ENCODE assay signal across 1 cellular context in the genomic region with DNA sequence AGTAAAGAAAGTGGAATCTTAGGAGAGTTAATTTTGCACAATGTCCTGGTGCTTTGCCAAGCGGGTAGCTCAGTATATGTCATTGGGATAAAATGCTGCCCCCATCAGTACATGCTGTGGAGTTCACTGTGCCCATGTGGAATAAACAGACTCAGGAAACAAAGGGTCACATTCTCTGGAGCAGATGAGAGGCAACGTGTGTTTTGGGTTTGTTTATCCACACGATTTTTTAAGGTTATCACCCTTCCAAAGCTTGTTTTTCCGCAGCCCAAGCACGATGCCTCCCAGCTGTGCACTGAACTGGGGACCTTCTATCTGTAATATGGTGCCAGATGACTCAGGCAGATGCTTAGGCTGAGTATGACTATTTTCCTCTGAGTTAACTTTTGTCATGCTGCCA.
TF ChIP-seq lines count a peak whose summit lies in the region.

No MANE protein-coding gene starts in this region.

TF ChIP-seq in WTC11, 78 proteins besides CTCF, POLR2A, EP300 and RAD21 (continued from another document):
- TF ChIP-seq, protein P1, sequence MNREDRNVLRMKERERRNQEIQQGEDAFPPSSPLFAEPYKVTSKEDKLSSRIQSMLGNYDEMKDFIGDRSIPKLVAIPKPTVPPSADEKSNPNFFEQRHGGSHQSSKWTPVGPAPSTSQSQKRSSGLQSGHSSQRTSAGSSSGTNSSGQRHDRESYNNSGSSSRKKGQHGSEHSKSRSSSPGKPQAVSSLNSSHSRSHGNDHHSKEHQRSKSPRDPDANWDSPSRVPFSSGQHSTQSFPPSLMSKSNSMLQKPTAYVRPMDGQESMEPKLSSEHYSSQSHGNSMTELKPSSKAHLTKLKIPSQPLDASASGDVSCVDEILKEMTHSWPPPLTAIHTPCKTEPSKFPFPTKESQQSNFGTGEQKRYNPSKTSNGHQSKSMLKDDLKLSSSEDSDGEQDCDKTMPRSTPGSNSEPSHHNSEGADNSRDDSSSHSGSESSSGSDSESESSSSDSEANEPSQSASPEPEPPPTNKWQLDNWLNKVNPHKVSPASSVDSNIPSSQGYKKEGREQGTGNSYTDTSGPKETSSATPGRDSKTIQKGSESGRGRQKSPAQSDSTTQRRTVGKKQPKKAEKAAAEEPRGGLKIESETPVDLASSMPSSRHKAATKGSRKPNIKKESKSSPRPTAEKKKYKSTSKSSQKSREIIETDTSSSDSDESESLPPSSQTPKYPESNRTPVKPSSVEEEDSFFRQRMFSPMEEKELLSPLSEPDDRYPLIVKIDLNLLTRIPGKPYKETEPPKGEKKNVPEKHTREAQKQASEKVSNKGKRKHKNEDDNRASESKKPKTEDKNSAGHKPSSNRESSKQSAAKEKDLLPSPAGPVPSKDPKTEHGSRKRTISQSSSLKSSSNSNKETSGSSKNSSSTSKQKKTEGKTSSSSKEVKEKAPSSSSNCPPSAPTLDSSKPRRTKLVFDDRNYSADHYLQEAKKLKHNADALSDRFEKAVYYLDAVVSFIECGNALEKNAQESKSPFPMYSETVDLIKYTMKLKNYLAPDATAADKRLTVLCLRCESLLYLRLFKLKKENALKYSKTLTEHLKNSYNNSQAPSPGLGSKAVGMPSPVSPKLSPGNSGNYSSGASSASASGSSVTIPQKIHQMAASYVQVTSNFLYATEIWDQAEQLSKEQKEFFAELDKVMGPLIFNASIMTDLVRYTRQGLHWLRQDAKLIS (CRISPR knock-in tag; IDR thresholded peaks at IDR 0.05; ENCODE audit: borderline replicate concordance), result no peak
- TF ChIP-seq, protein P2, sequence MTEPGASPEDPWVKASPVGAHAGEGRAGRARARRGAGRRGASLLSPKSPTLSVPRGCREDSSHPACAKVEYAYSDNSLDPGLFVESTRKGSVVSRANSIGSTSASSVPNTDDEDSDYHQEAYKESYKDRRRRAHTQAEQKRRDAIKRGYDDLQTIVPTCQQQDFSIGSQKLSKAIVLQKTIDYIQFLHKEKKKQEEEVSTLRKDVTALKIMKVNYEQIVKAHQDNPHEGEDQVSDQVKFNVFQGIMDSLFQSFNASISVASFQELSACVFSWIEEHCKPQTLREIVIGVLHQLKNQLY (CRISPR knock-in tag; IDR thresholded peaks at IDR 0.05), result no peak
- TF ChIP-seq, protein P3, sequence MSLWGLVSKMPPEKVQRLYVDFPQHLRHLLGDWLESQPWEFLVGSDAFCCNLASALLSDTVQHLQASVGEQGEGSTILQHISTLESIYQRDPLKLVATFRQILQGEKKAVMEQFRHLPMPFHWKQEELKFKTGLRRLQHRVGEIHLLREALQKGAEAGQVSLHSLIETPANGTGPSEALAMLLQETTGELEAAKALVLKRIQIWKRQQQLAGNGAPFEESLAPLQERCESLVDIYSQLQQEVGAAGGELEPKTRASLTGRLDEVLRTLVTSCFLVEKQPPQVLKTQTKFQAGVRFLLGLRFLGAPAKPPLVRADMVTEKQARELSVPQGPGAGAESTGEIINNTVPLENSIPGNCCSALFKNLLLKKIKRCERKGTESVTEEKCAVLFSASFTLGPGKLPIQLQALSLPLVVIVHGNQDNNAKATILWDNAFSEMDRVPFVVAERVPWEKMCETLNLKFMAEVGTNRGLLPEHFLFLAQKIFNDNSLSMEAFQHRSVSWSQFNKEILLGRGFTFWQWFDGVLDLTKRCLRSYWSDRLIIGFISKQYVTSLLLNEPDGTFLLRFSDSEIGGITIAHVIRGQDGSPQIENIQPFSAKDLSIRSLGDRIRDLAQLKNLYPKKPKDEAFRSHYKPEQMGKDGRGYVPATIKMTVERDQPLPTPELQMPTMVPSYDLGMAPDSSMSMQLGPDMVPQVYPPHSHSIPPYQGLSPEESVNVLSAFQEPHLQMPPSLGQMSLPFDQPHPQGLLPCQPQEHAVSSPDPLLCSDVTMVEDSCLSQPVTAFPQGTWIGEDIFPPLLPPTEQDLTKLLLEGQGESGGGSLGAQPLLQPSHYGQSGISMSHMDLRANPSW (CRISPR knock-in tag; conservative IDR thresholded peaks at IDR 0.05; ENCODE audit: low read depth), result no peak
- TF ChIP-seq HMGA2 (CRISPR knock-in tag; IDR thresholded peaks at IDR 0.05), result no peak
- no peak for TF ChIP-seq CBFB (CRISPR knock-in tag; IDR thresholded peaks at IDR 0.05; ENCODE audit: low read depth)
- no peak for TF ChIP-seq ZNF232 (CRISPR knock-in tag; IDR thresholded peaks at IDR 0.05)
- TF ChIP-seq, protein P4, sequence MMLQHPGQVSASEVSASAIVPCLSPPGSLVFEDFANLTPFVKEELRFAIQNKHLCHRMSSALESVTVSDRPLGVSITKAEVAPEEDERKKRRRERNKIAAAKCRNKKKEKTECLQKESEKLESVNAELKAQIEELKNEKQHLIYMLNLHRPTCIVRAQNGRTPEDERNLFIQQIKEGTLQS (CRISPR knock-in tag; conservative IDR thresholded peaks at IDR 0.05), result no peak
- TF ChIP-seq, protein P5, sequence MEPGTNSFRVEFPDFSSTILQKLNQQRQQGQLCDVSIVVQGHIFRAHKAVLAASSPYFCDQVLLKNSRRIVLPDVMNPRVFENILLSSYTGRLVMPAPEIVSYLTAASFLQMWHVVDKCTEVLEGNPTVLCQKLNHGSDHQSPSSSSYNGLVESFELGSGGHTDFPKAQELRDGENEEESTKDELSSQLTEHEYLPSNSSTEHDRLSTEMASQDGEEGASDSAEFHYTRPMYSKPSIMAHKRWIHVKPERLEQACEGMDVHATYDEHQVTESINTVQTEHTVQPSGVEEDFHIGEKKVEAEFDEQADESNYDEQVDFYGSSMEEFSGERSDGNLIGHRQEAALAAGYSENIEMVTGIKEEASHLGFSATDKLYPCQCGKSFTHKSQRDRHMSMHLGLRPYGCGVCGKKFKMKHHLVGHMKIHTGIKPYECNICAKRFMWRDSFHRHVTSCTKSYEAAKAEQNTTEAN (CRISPR knock-in tag; IDR thresholded peaks at IDR 0.05), result no peak
- TF ChIP-seq JUN (CRISPR knock-in tag; IDR thresholded peaks at IDR 0.05), result no peak
- TF ChIP-seq, protein P6, sequence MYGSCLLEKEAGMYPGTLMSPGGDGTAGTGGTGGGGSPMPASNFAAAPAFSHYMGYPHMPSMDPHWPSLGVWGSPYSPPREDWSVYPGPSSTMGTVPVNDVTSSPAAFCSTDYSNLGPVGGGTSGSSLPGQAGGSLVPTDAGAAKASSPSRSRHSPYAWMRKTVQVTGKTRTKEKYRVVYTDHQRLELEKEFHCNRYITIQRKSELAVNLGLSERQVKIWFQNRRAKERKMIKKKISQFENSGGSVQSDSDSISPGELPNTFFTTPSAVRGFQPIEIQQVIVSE (CRISPR knock-in tag; IDR thresholded peaks at IDR 0.05; ENCODE audit: borderline replicate concordance), result no peak
- TF ChIP-seq NFATC4 (CRISPR knock-in tag; IDR thresholded peaks at IDR 0.05), result no peak
- TF ChIP-seq, protein P7, sequence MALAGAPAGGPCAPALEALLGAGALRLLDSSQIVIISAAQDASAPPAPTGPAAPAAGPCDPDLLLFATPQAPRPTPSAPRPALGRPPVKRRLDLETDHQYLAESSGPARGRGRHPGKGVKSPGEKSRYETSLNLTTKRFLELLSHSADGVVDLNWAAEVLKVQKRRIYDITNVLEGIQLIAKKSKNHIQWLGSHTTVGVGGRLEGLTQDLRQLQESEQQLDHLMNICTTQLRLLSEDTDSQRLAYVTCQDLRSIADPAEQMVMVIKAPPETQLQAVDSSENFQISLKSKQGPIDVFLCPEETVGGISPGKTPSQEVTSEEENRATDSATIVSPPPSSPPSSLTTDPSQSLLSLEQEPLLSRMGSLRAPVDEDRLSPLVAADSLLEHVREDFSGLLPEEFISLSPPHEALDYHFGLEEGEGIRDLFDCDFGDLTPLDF (CRISPR knock-in tag; IDR thresholded peaks at IDR 0.05), result no peak
- TF ChIP-seq IRF2 (CRISPR knock-in tag; IDR thresholded peaks at IDR 0.05; ENCODE audit: borderline replicate concordance, low read depth), result no peak
- TF ChIP-seq, protein P8, sequence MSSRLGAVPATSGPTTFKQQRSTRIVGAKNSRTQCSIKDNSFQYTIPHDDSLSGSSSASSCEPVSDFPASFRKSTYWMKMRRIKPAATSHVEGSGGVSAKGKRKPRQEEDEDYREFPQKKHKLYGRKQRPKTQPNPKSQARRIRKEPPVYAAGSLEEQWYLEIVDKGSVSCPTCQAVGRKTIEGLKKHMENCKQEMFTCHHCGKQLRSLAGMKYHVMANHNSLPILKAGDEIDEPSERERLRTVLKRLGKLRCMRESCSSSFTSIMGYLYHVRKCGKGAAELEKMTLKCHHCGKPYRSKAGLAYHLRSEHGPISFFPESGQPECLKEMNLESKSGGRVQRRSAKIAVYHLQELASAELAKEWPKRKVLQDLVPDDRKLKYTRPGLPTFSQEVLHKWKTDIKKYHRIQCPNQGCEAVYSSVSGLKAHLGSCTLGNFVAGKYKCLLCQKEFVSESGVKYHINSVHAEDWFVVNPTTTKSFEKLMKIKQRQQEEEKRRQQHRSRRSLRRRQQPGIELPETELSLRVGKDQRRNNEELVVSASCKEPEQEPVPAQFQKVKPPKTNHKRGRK (CRISPR knock-in tag; IDR thresholded peaks at IDR 0.05; ENCODE audit: borderline replicate concordance), result no peak
- TF ChIP-seq, protein P9, sequence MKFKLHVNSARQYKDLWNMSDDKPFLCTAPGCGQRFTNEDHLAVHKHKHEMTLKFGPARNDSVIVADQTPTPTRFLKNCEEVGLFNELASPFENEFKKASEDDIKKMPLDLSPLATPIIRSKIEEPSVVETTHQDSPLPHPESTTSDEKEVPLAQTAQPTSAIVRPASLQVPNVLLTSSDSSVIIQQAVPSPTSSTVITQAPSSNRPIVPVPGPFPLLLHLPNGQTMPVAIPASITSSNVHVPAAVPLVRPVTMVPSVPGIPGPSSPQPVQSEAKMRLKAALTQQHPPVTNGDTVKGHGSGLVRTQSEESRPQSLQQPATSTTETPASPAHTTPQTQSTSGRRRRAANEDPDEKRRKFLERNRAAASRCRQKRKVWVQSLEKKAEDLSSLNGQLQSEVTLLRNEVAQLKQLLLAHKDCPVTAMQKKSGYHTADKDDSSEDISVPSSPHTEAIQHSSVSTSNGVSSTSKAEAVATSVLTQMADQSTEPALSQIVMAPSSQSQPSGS (CRISPR knock-in tag; IDR thresholded peaks at IDR 0.05; ENCODE audit: borderline replicate concordance, low read depth), result no peak
